Comparison of ENCODE assay signal across 6 cellular contexts in the genomic region with DNA sequence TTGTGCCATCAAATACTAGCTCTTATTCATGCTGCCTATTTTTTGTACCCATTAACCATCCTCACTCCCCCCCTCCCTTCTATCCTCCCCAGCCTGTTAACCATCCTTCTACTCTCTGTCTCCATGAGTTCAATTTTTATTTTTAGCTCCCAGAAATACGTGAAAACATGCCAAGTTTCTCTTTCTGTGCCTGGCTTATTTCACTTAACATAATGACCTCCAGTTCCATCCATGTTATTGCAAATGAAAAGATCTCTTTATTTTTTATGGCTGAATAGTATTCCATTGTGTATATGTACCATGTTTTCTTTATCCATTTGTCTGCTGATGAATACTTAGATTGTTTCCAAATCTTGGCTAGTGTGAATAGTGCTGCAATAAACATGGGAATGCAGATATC. TPM values are rescaled to one million over a fixed set of nuclear protein-coding genes. Genes with fewer than 3 reads are reported as not detected.
A peak's percentile ranks its signal among the peaks of the same experiment; 100 is the strongest.
DNase-seq lines count a peak whose midpoint lies in the region; ATAC-seq and TF ChIP-seq lines count a peak whose summit lies in the region.
"Not testable (repeated sequence)": the region's sequence is repeated elsewhere in the genome, so short reads cannot be mapped to it uniquely, and the experiment has no call there.
"Had no signal": no experiment of that assay in that cellular context is flagged by ENCODE, and none has a peak within 500 bp of the region (broad histone marks: within the 10 kb centered on the region; RNA-seq: fewer than 3 reads in every experiment).

No MANE protein-coding gene starts in this region.

- H3K9me3 Mint-ChIP-seq in nephron: not testable (repeated sequence)

- H3K27me3 Mint-ChIP-seq in nephron (ENCODE audit: low read depth): not testable (repeated sequence)

- H3K27ac Mint-ChIP-seq in nephron: peak overlapping the region in 2 of 3 experiments; percentile 32 to 87

- ATAC-seq in SK-N-SH treated with all-trans-retinoic acid at 6 μM for 48 hours: not testable (repeated sequence)

- not testable (repeated sequence) for H3K4me3 Mint-ChIP-seq in nephron

- peak; percentile 31 for DNase-seq in RPMI7951 (ENCODE audit: low read depth)
- peak; percentile 68 for DNase-seq in foreskin melanocyte

- TF ChIP-seq CTCF in nephron (IDR thresholded peaks at IDR 0.05; ENCODE audit: unreplicated experiment in 3 of 3): not testable (repeated sequence)

- H3K4me1 Mint-ChIP-seq in nephron: peaks cover 56% of the 10 kb centered on the region

- H3K36me3 Mint-ChIP-seq in nephron (ENCODE audit: low read depth): not testable (repeated sequence)

TF ChIP-seq in SK-N-SH treated with all-trans-retinoic acid at 6 μM for 48 hours, 23 proteins besides CTCF, POLR2A, EP300 and RAD21:
- peak; percentile 71; the same call in 1 of the 2 replicates for TF ChIP-seq ZNF8 (CRISPR knock-in tag; IDR thresholded peaks at IDR 0.05)

RNA-seq across cellular contexts. Expression of a gene that starts 54.3 kb away (rescaled TPM):
- total RNA-seq in RPMI7951 (2014; rRNA removed; shearing (Covaris generic)): 0.49 and 1.2 TPM in 2 replicates
- total RNA-seq: CD4-positive, alpha-beta memory T cell; G401 had no signal
